ENCODE assay signal across 15 cellular contexts in the genomic region with DNA sequence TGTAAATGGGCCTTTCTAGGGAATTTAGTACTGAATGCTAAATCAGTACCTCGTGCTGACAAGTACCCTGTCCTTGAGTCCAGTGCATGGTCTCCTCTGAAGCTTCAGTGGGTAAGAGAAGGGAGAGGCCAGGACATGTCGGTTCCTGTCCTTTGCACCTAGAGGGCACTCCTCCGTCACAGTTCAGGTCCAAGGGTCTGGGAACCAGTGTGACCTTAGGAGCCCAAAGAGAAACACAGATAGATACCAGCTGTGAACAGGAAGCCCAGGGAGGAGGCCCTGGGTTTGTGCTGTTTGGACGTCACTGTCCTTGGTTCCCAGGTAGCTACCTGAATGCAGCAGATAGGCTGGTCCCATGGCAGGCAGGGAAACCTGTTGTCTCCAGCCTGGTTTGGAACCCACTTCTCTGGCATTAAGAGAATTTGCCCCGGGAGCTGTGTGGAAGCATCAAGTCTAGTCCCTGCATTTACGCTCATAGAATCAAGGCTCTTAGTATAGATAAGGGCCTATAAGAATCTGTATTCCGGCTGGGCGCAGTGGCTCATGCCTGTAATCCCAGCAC. TPM values are rescaled to one million over a fixed set of nuclear protein-coding genes. Genes with fewer than 3 reads are reported as not detected.
A peak's percentile ranks its signal among the peaks of the same experiment; 100 is the strongest.
DNase-seq lines count a peak whose midpoint lies in the region; ATAC-seq and TF ChIP-seq lines count a peak whose summit lies in the region.
"Had no signal": no experiment of that assay in that cellular context is flagged by ENCODE, and none has a peak within 500 bp of the region (broad histone marks: within the 10 kb centered on the region; RNA-seq: fewer than 3 reads in every experiment).

No MANE protein-coding gene starts in this region.

- no peak overlapping the region for H3K4me3 ChIP-seq in NT2/D1 (ENCODE audit: insufficient read length, low read depth)
- H3K4me3 ChIP-seq in esophagus muscularis mucosa = no peak overlapping the region

- H3K9me3 ChIP-seq in NT2/D1 (ENCODE audit: insufficient read depth, low read length) = no peaks in the 10 kb centered on the region
- H3K9me3 ChIP-seq in esophagus muscularis mucosa = no peaks in the 10 kb centered on the region

- no peaks in the 10 kb centered on the region for H3K27me3 ChIP-seq in NT2/D1 (ENCODE audit: insufficient read depth, insufficient read length)
- H3K27me3 ChIP-seq in esophagus muscularis mucosa = peaks cover 0 to 5% (median 0%) of the 10 kb centered on the region in 4 donors

- no peaks in the 10 kb centered on the region for H3K9me3 Mint-ChIP-seq in activated naive CD8-positive, alpha-beta T cell treated with anti-CD3 and anti-CD28 coated beads, Interleukin-2, amount 50 U/mL, for 24 hours
- H3K9me3 Mint-ChIP-seq: activated naive CD4-positive, alpha-beta T cell treated with anti-CD3 and anti-CD28 coated beads, Interleukin-2, amount 50 U/mL, for 24 hours; CD4-positive, alpha-beta T cell; dendritic cell treated with granulocyte-macrophage colony-stimulating factor and Interleukin-4, amounts not matched to agents 40 ng/mL and 50 ng/mL, for 4 days had no signal

- peaks cover 10% of the 10 kb centered on the region for H3K27me3 Mint-ChIP-seq in activated naive CD8-positive, alpha-beta T cell treated with anti-CD3 and anti-CD28 coated beads, Interleukin-2, amount 50 U/mL, for 24 hours

- H3K4me1 Mint-ChIP-seq in activated naive CD8-positive, alpha-beta T cell treated with anti-CD3 and anti-CD28 coated beads, Interleukin-2, amount 50 U/mL, for 24 hours = no peaks in the 10 kb centered on the region
- H3K4me1 Mint-ChIP-seq: activated naive CD4-positive, alpha-beta T cell treated with anti-CD3 and anti-CD28 coated beads, Interleukin-2, amount 50 U/mL, for 24 hours had no signal

- TF ChIP-seq POLR2A in esophagus muscularis mucosa (IDR thresholded peaks at IDR 0.05; ENCODE audit: low read depth) = no peak

- H3K27ac Mint-ChIP-seq in activated naive CD8-positive, alpha-beta T cell treated with anti-CD3 and anti-CD28 coated beads, Interleukin-2, amount 50 U/mL, for 24 hours = no peak overlapping the region
- H3K27ac Mint-ChIP-seq: activated naive CD4-positive, alpha-beta T cell treated with anti-CD3 and anti-CD28 coated beads, Interleukin-2, amount 50 U/mL, for 24 hours; CD4-positive, alpha-beta T cell; dendritic cell treated with granulocyte-macrophage colony-stimulating factor and Interleukin-4, amounts not matched to agents 40 ng/mL and 50 ng/mL, for 4 days had no signal

- H3K27ac ChIP-seq in 22Rv1 (no peak overlapping the region), esophagus muscularis mucosa (replicated peaks in 1 of 4) (no peak overlapping the region)
- H3K27ac ChIP-seq: VCaP had no signal

- ATAC-seq in activated naive CD8-positive, alpha-beta T cell treated with anti-CD3 and anti-CD28 coated beads, Interleukin-2, amount 50 U/mL, for 24 hours = no peak
- no peak for ATAC-seq in HG02642 (IDR thresholded peaks at IDR 0.05; ENCODE audit: poor library complexity, unreplicated experiment)
- ATAC-seq in GM21529 (IDR thresholded peaks at IDR 0.05; ENCODE audit: unreplicated experiment) = no peak
- ATAC-seq: right cardiac atrium had no signal

- H3K36me3 Mint-ChIP-seq in activated naive CD8-positive, alpha-beta T cell treated with anti-CD3 and anti-CD28 coated beads, Interleukin-2, amount 50 U/mL, for 24 hours (ENCODE audit: low read depth) = no peaks in the 10 kb centered on the region
- H3K36me3 Mint-ChIP-seq: activated naive CD4-positive, alpha-beta T cell treated with anti-CD3 and anti-CD28 coated beads, Interleukin-2, amount 50 U/mL, for 24 hours had no signal

- H3K9ac ChIP-seq in NT2/D1 (ENCODE audit: insufficient read length, low read depth) = no peak overlapping the region

- no peak overlapping the region for H3K4me3 Mint-ChIP-seq in activated naive CD8-positive, alpha-beta T cell treated with anti-CD3 and anti-CD28 coated beads, Interleukin-2, amount 50 U/mL, for 24 hours
- H3K4me3 Mint-ChIP-seq: activated naive CD4-positive, alpha-beta T cell treated with anti-CD3 and anti-CD28 coated beads, Interleukin-2, amount 50 U/mL, for 24 hours; CD4-positive, alpha-beta T cell; dendritic cell treated with granulocyte-macrophage colony-stimulating factor and Interleukin-4, amounts not matched to agents 40 ng/mL and 50 ng/mL, for 4 days had no signal

- H3K4me1 ChIP-seq in NT2/D1 (ENCODE audit: insufficient read depth, insufficient read length) = peaks cover 4% of the 10 kb centered on the region
- no peaks in the 10 kb centered on the region for H3K4me1 ChIP-seq in esophagus muscularis mucosa

- intact Hi-C loops in esophagus muscularis mucosa (cut with DNase I) = no loop called here

- TF ChIP-seq CTCF in 22Rv1 (IDR thresholded peaks at IDR 0.05) (peak; percentile 8; the same call in 1 of the 2 replicates), GM12872 (IDR thresholded peaks at IDR 0.05; ENCODE audit: insufficient read depth, low read depth, low read length) (peak; percentile 40; the same call in 2 of the 3 replicates), esophagus muscularis mucosa (IDR thresholded peaks at IDR 0.05) (no peak)

- peak; percentile 94 for DNase-seq in NT2/D1 (ENCODE audit: low read depth, low spot score)
- DNase-seq in esophagus muscularis mucosa (ENCODE audit: extremely low spot score) = peak; percentile 88
- DNase-seq in activated effector memory CD4-positive, alpha-beta T cell treated with anti-CD3 and anti-CD28 coated beads, Interleukin-2, amount 50 U/mL, for 16 hours = no peak
- DNase-seq in activated naive CD8-positive, alpha-beta T cell treated with anti-CD3 and anti-CD28 coated beads, Interleukin-2, amount 50 U/mL, for 24 hours = no peak
- DNase-seq: CD4-positive, alpha-beta T cell; IMR-90; NCI-H774 had no signal

- WGBS in esophagus muscularis mucosa = 77% methylated on average over 8 of the region's 8 CpGs

- H3K36me3 ChIP-seq in NT2/D1 (ENCODE audit: insufficient read depth, insufficient read length, low read length) (no peaks in the 10 kb centered on the region), esophagus muscularis mucosa (no peaks in the 10 kb centered on the region)

- no peak for TF ChIP-seq EP300 in esophagus muscularis mucosa (IDR thresholded peaks at IDR 0.05)

RNA-seq across cellular contexts. Expression of gene FGF23, which starts 3.9 kb away (rescaled TPM):
- not detected for total RNA-seq in esophagus muscularis mucosa
- total RNA-seq: CD4-positive, alpha-beta T cell; IMR-90 had no signal

Comparison
In these comparisons a context has a peak if more than half of its experiments do, and no peak if none do; other contexts are left out.
1. CTCF ChIP-seq: peak in 22Rv1 (single experiment) and GM12872 (single experiment); none in esophagus muscularis mucosa (0 of 3).
2. DNase-seq: peak in NT2/D1 (single experiment) and esophagus muscularis mucosa (single experiment); none in activated effector memory CD4-positive, alpha-beta T cell treated with anti-CD3 and anti-CD28 coated beads, Interleukin-2, amount 50 U/mL, for 16 hours (single experiment) and activated naive CD8-positive, alpha-beta T cell treated with anti-CD3 and anti-CD28 coated beads, Interleukin-2, amount 50 U/mL, for 24 hours (single experiment).